In genomic region chr1:150696995-150697927, GRCh38 we compare ENCODE assay signal across 1 cellular context.
TF ChIP-seq lines count a peak whose summit lies in the region.

Gene GOLPH3L, minus strand, starts transcription at chr1:150697154. Its CDS starts 2,316 bp downstream, at chr1:150694838.

TF ChIP-seq in HepG2, 621 proteins besides CTCF, POLR2A, EP300 and RAD21 (continued from another document and continues in another):
- TF ChIP-seq TSC22D2 (CRISPR knock-in tag; IDR thresholded peaks at IDR 0.05; ENCODE audit: borderline replicate concordance), result no peak
- no peak for TF ChIP-seq MXD1 (CRISPR knock-in tag; IDR thresholded peaks at IDR 0.05)
- TF ChIP-seq TOE1 (CRISPR knock-in tag; IDR thresholded peaks at IDR 0.05), result peak; percentile 65; the same call in 1 of the 2 replicates
- TF ChIP-seq NFYC (CRISPR knock-in tag; IDR thresholded peaks at IDR 0.05), result peak; percentile 96
- no peak for TF ChIP-seq ZMYM2 (CRISPR knock-in tag; IDR thresholded peaks at IDR 0.05)
- TF ChIP-seq, protein P1, sequence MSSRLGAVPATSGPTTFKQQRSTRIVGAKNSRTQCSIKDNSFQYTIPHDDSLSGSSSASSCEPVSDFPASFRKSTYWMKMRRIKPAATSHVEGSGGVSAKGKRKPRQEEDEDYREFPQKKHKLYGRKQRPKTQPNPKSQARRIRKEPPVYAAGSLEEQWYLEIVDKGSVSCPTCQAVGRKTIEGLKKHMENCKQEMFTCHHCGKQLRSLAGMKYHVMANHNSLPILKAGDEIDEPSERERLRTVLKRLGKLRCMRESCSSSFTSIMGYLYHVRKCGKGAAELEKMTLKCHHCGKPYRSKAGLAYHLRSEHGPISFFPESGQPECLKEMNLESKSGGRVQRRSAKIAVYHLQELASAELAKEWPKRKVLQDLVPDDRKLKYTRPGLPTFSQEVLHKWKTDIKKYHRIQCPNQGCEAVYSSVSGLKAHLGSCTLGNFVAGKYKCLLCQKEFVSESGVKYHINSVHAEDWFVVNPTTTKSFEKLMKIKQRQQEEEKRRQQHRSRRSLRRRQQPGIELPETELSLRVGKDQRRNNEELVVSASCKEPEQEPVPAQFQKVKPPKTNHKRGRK (CRISPR knock-in tag; IDR thresholded peaks at IDR 0.05), result no peak
- no peak for TF ChIP-seq ZBTB7A (CRISPR knock-in tag; IDR thresholded peaks at IDR 0.05)
- no peak for TF ChIP-seq ZNF670 (CRISPR knock-in tag; IDR thresholded peaks at IDR 0.05; ENCODE audit: borderline replicate concordance)
- TF ChIP-seq NR1H2 (CRISPR knock-in tag; IDR thresholded peaks at IDR 0.05; ENCODE audit: borderline replicate concordance, low read depth), result no peak
- TF ChIP-seq ZMYM4 (CRISPR knock-in tag; IDR thresholded peaks at IDR 0.05), result peak; percentile 90
- TF ChIP-seq, protein P2, sequence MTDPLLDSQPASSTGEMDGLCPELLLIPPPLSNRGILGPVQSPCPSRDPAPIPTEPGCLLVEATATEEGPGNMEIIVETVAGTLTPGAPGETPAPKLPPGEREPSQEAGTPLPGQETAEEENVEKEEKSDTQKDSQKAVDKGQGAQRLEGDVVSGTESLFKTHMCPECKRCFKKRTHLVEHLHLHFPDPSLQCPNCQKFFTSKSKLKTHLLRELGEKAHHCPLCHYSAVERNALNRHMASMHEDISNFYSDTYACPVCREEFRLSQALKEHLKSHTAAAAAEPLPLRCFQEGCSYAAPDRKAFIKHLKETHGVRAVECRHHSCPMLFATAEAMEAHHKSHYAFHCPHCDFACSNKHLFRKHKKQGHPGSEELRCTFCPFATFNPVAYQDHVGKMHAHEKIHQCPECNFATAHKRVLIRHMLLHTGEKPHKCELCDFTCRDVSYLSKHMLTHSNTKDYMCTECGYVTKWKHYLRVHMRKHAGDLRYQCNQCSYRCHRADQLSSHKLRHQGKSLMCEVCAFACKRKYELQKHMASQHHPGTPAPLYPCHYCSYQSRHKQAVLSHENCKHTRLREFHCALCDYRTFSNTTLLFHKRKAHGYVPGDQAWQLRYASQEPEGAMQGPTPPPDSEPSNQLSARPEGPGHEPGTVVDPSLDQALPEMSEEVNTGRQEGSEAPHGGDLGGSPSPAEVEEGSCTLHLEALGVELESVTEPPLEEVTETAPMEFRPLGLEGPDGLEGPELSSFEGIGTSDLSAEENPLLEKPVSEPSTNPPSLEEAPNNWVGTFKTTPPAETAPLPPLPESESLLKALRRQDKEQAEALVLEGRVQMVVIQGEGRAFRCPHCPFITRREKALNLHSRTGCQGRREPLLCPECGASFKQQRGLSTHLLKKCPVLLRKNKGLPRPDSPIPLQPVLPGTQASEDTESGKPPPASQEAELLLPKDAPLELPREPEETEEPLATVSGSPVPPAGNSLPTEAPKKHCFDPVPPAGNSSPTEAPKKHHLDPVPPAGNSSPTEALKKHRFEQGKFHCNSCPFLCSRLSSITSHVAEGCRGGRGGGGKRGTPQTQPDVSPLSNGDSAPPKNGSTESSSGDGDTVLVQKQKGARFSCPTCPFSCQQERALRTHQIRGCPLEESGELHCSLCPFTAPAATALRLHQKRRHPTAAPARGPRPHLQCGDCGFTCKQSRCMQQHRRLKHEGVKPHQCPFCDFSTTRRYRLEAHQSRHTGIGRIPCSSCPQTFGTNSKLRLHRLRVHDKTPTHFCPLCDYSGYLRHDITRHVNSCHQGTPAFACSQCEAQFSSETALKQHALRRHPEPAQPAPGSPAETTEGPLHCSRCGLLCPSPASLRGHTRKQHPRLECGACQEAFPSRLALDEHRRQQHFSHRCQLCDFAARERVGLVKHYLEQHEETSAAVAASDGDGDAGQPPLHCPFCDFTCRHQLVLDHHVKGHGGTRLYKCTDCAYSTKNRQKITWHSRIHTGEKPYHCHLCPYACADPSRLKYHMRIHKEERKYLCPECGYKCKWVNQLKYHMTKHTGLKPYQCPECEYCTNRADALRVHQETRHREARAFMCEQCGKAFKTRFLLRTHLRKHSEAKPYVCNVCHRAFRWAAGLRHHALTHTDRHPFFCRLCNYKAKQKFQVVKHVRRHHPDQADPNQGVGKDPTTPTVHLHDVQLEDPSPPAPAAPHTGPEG (CRISPR knock-in tag; IDR thresholded peaks at IDR 0.05), result no peak
- peak; percentile 56; the same call in 1 of the 2 replicates for TF ChIP-seq DMAP1 (CRISPR knock-in tag; IDR thresholded peaks at IDR 0.05)
- TF ChIP-seq MNT (IDR thresholded peaks at IDR 0.05), result peak; percentile 26; the same call in 1 of the 2 replicates
- TF ChIP-seq, protein P3, sequence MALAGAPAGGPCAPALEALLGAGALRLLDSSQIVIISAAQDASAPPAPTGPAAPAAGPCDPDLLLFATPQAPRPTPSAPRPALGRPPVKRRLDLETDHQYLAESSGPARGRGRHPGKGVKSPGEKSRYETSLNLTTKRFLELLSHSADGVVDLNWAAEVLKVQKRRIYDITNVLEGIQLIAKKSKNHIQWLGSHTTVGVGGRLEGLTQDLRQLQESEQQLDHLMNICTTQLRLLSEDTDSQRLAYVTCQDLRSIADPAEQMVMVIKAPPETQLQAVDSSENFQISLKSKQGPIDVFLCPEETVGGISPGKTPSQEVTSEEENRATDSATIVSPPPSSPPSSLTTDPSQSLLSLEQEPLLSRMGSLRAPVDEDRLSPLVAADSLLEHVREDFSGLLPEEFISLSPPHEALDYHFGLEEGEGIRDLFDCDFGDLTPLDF (CRISPR knock-in tag; IDR thresholded peaks at IDR 0.05), result no peak
- TF ChIP-seq DZIP1 (CRISPR knock-in tag; IDR thresholded peaks at IDR 0.05), result no peak
- TF ChIP-seq NCOR1 (IDR thresholded peaks at IDR 0.05; ENCODE audit: borderline replicate concordance, low read length), result peak; percentile 57; the same call in 1 of the 2 replicates
- TF ChIP-seq, protein P4, sequence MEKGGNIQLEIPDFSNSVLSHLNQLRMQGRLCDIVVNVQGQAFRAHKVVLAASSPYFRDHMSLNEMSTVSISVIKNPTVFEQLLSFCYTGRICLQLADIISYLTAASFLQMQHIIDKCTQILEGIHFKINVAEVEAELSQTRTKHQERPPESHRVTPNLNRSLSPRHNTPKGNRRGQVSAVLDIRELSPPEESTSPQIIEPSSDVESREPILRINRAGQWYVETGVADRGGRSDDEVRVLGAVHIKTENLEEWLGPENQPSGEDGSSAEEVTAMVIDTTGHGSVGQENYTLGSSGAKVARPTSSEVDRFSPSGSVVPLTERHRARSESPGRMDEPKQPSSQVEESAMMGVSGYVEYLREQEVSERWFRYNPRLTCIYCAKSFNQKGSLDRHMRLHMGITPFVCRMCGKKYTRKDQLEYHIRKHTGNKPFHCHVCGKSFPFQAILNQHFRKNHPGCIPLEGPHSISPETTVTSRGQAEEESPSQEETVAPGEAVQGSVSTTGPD (CRISPR knock-in tag; IDR thresholded peaks at IDR 0.05), result no peak
- no peak for TF ChIP-seq GTF3A (CRISPR knock-in tag; conservative IDR thresholded peaks at IDR 0.05)
- TF ChIP-seq, protein P5, sequence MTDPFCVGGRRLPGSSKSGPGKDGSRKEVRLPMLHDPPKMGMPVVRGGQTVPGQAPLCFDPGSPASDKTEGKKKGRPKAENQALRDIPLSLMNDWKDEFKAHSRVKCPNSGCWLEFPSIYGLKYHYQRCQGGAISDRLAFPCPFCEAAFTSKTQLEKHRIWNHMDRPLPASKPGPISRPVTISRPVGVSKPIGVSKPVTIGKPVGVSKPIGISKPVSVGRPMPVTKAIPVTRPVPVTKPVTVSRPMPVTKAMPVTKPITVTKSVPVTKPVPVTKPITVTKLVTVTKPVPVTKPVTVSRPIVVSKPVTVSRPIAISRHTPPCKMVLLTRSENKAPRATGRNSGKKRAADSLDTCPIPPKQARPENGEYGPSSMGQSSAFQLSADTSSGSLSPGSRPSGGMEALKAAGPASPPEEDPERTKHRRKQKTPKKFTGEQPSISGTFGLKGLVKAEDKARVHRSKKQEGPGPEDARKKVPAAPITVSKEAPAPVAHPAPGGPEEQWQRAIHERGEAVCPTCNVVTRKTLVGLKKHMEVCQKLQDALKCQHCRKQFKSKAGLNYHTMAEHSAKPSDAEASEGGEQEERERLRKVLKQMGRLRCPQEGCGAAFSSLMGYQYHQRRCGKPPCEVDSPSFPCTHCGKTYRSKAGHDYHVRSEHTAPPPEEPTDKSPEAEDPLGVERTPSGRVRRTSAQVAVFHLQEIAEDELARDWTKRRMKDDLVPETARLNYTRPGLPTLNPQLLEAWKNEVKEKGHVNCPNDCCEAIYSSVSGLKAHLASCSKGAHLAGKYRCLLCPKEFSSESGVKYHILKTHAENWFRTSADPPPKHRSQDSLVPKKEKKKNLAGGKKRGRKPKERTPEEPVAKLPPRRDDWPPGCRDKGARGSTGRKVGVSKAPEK (CRISPR knock-in tag; IDR thresholded peaks at IDR 0.05; ENCODE audit: borderline replicate concordance), result no peak
- peak; percentile 75; the same call in 1 of the 2 replicates for TF ChIP-seq TGIF2 (CRISPR knock-in tag; IDR thresholded peaks at IDR 0.05)
- no peak for TF ChIP-seq ATF7 (IDR thresholded peaks at IDR 0.05)
- no peak for TF ChIP-seq ATF7 (CRISPR knock-in tag; IDR thresholded peaks at IDR 0.05)
- no peak for TF ChIP-seq ZNF891 (CRISPR knock-in tag; IDR thresholded peaks at IDR 0.05)
- TF ChIP-seq ZFP36L1 (CRISPR knock-in tag; IDR thresholded peaks at IDR 0.05), result no peak
- TF ChIP-seq CREM (IDR thresholded peaks at IDR 0.05), result peak; percentile 68
- no peak for TF ChIP-seq CREM (CRISPR knock-in tag; IDR thresholded peaks at IDR 0.05)
- no peak for TF ChIP-seq HINFP (CRISPR knock-in tag; IDR thresholded peaks at IDR 0.05; ENCODE audit: low read depth)
- peak; percentile 31; the same call in 1 of the 2 replicates for TF ChIP-seq YEATS4 (CRISPR knock-in tag; IDR thresholded peaks at IDR 0.05; ENCODE audit: borderline replicate concordance)
- TF ChIP-seq PHF21A (CRISPR knock-in tag; IDR thresholded peaks at IDR 0.05), result peak; percentile 89
- TF ChIP-seq ZNF225 (CRISPR knock-in tag; IDR thresholded peaks at IDR 0.05), result no peak
- peak; percentile 57 for TF ChIP-seq ELF1 (CRISPR knock-in tag; IDR thresholded peaks at IDR 0.05)
- TF ChIP-seq, protein P6, sequence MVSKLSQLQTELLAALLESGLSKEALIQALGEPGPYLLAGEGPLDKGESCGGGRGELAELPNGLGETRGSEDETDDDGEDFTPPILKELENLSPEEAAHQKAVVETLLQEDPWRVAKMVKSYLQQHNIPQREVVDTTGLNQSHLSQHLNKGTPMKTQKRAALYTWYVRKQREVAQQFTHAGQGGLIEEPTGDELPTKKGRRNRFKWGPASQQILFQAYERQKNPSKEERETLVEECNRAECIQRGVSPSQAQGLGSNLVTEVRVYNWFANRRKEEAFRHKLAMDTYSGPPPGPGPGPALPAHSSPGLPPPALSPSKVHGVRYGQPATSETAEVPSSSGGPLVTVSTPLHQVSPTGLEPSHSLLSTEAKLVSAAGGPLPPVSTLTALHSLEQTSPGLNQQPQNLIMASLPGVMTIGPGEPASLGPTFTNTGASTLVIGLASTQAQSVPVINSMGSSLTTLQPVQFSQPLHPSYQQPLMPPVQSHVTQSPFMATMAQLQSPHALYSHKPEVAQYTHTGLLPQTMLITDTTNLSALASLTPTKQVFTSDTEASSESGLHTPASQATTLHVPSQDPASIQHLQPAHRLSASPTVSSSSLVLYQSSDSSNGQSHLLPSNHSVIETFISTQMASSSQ (IDR thresholded peaks at IDR 0.05; ENCODE audit: low read depth), result 0 out of 2 replicates have a peak, but pooled peaks have one; percentile 14
- TF ChIP-seq, protein P6 (CRISPR knock-in tag; IDR thresholded peaks at IDR 0.05; ENCODE audit: borderline replicate concordance), result no peak
